8 cellular contexts compared by ENCODE assay signal in the genomic region with DNA sequence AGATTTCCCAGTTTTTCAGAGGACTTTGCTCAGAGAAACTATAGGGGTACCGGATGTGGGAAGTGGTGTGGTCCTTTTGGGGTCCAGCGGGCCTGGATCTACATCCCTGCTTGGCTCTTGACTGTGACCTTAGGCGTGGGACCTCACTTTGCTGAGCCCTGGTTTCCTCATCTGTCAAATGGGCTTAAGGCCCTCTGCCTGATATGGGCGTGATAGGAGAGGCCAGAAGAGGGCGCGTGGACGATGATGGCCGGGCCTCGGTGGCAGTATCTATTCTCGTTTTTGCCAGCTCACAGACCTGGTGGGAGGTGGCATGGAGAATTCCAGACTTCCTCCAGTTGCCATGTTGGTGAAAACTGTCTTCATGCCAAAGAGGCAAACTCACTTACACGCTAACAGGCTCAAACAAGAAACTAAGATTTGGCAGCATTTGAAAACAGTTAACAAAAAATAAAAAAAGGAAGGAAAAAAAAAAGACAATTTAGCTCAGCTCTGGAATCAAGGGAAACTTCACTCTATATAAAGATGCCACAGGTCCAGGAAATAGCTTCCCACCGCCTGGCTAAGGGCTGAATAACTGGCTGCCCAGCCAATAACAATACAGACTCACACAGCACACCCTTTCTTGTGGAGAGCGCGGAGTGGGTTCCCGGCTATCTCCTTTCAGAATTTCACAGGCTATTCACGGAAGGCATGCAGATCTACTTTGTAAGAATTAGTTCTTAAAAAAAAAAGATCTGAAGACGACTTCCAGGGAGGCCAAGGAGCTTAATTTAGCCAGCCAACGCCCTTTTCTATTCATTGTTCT. TPM values are rescaled to one million over a fixed set of nuclear protein-coding genes. Genes with fewer than 3 reads are reported as not detected.
A peak's percentile ranks its signal among the peaks of the same experiment; 100 is the strongest.
DNase-seq lines count a peak whose midpoint lies in the region; ATAC-seq and TF ChIP-seq lines count a peak whose summit lies in the region.

No MANE protein-coding gene starts in this region.

- H3K27me3 ChIP-seq in ACC112 (ENCODE audit: insufficient read depth, low read length) (no peaks in the 10 kb centered on the region), HUES48 (ENCODE audit: control insufficient read depth, insufficient read depth, low read length) (no peaks in the 10 kb centered on the region), layer of hippocampus (ENCODE audit: control insufficient read depth, insufficient read depth, low read length) (no peaks in the 10 kb centered on the region), thoracic aorta (replicated peaks; ENCODE audit: insufficient read depth) (no peaks in the 10 kb centered on the region)

- H3K9me3 ChIP-seq in HUES48 (ENCODE audit: control insufficient read depth, insufficient read depth, low read length) (no peaks in the 10 kb centered on the region), thoracic aorta (no peaks in the 10 kb centered on the region)

- DNase-seq in caudate nucleus (lab: John Stamatoyannopoulos, UW) (peak in 10 of 61 donors; percentile 13 to 52 (median 36)), thoracic aorta (ENCODE audit: low spot score) (no peak), KG1 (lab: John Stamatoyannopoulos, UW) (no peak)
- DNase-seq in stimulated activated CD4-positive, alpha-beta T cell treated with anti-CD3 and anti-CD28 coated beads, Interleukin-2, amount 100 ng/mL, for 24 hours = no peak
- DNase-seq in stimulated activated naive CD8-positive, alpha-beta T cell treated with anti-CD3 and anti-CD28 coated beads, Interleukin-15, amount 100 ng/mL, for 72 hours = no peak

- peak overlapping the region; percentile 78 for H3K27ac ChIP-seq in ACC112 (ENCODE audit: low read depth, low read length)
- peak overlapping the region; percentile 85 for H3K27ac ChIP-seq in HUES48 (ENCODE audit: low read depth, low read length)
- H3K27ac ChIP-seq in caudate nucleus (ENCODE audit: low read depth, low read length) = peak overlapping the region; percentile 58
- peak overlapping the region; percentile 82 for H3K27ac ChIP-seq in layer of hippocampus (ENCODE audit: low read depth, low read length)
- H3K27ac ChIP-seq in thoracic aorta = peak overlapping the region; percentile 75 to 93

- no peak for TF ChIP-seq CTCF in thoracic aorta (IDR thresholded peaks at IDR 0.05)

- peaks cover 57% of the 10 kb centered on the region for H3K79me2 ChIP-seq in ACC112 (ENCODE audit: control insufficient read depth, insufficient read depth, low read length, unreplicated experiment)

- H3K4me3 Mint-ChIP-seq in stimulated activated naive CD8-positive, alpha-beta T cell treated with anti-CD3 and anti-CD28 coated beads, Interleukin-15, amount 100 ng/mL, for 72 hours = no peak overlapping the region

- peak overlapping the region; percentile 96 for H3K4me3 ChIP-seq in ACC112 (ENCODE audit: low read depth, low read length)
- peak overlapping the region; percentile 82 for H3K4me3 ChIP-seq in HUES48 (ENCODE audit: low read depth, low read length)
- H3K4me3 ChIP-seq in thoracic aorta = peak overlapping the region; percentile 93

- no peaks in the 10 kb centered on the region for H3K36me3 ChIP-seq in ACC112 (ENCODE audit: insufficient read depth, low read length)
- H3K36me3 ChIP-seq in HUES48 (ENCODE audit: control insufficient read depth, insufficient read depth, low read length) = no peaks in the 10 kb centered on the region
- H3K36me3 ChIP-seq in thoracic aorta = no peaks in the 10 kb centered on the region

- H3K4me1 Mint-ChIP-seq in stimulated activated naive CD8-positive, alpha-beta T cell treated with anti-CD3 and anti-CD28 coated beads, Interleukin-15, amount 100 ng/mL, for 72 hours = peaks cover 22% of the 10 kb centered on the region

- H3K4me1 ChIP-seq in ACC112 (ENCODE audit: control insufficient read depth, insufficient read depth, low read length, unreplicated experiment) (peaks cover 32% of the 10 kb centered on the region), HUES48 (ENCODE audit: control insufficient read depth, insufficient read depth, low read length) (peaks cover 33% of the 10 kb centered on the region; the same call in 1 of the 2 replicates), thoracic aorta (ENCODE audit: control insufficient read depth in 1 of 2, low read depth in 2 of 2) (peaks cover 12 to 55% of the 10 kb centered on the region in 2 donors)

- peak overlapping the region; percentile 7 for H2AFZ ChIP-seq in ACC112 (ENCODE audit: low read length, unreplicated experiment)

- H3K9ac ChIP-seq in HUES48 (ENCODE audit: low read depth, low read length) = peak overlapping the region; percentile 57; the same call in 1 of the 2 replicates

- peak; percentile 49 for ATAC-seq in thoracic aorta (ENCODE audit: insufficient number of reproducible peaks, low FRiP score, low read depth)
- no peak for ATAC-seq in stimulated activated naive CD8-positive, alpha-beta T cell treated with anti-CD3 and anti-CD28 coated beads, Interleukin-15, amount 100 ng/mL, for 72 hours

- peaks cover 48% of the 10 kb centered on the region for H3K27me3 Mint-ChIP-seq in stimulated activated naive CD8-positive, alpha-beta T cell treated with anti-CD3 and anti-CD28 coated beads, Interleukin-15, amount 100 ng/mL, for 72 hours

- H3K9me3 Mint-ChIP-seq in stimulated activated naive CD8-positive, alpha-beta T cell treated with anti-CD3 and anti-CD28 coated beads, Interleukin-15, amount 100 ng/mL, for 72 hours = no peaks in the 10 kb centered on the region

- H3K27ac Mint-ChIP-seq in stimulated activated naive CD8-positive, alpha-beta T cell treated with anti-CD3 and anti-CD28 coated beads, Interleukin-15, amount 100 ng/mL, for 72 hours = no peak overlapping the region

RNA-seq across cellular contexts. Expression of a gene that starts 1.7 kb away (rescaled TPM):
- 10 to 100 TPM; 31.4 to 42.0 TPM for total RNA-seq in thoracic aorta
